Comparison of ENCODE assay signal across 17 cellular contexts in genomic region chr9:71901695-71902094, GRCh38. TPM values are rescaled to one million over a fixed set of nuclear protein-coding genes. Genes with fewer than 3 reads are reported as not detected.
DNase-seq lines count a peak whose midpoint lies in the region; ATAC-seq and TF ChIP-seq lines count a peak whose summit lies in the region.
"Had no signal": no experiment of that assay in that cellular context is flagged by ENCODE, and none has a peak within 500 bp of the region (broad histone marks: within the 10 kb centered on the region; RNA-seq: fewer than 3 reads in every experiment).

No MANE protein-coding gene starts in this region.

- H3K9me3 Mint-ChIP-seq in activated CD4-positive, alpha-beta T cell treated with anti-CD3 and anti-CD28 coated beads for 36 hours (ENCODE audit: low read depth): no peaks in the 10 kb centered on the region
- H3K9me3 Mint-ChIP-seq in activated T-helper 2 cell treated with anti-CD3 and anti-CD28 coated beads, Interferon-gamma antibody, Interleukin-2, Interleukin-4, amounts not matched to agents 10 μg/mL and 5 μg/mL and 100 μg/mL, durations not matched to agents 14 hours and 24 hours and 36 hours: no peaks in the 10 kb centered on the region
- no peaks in the 10 kb centered on the region for H3K9me3 Mint-ChIP-seq in natural killer cell

- no peak for TF ChIP-seq CTCF in HL-60 (IDR thresholded peaks at IDR 0.05; ENCODE audit: insufficient read depth, low read length)
- TF ChIP-seq CTCF in natural killer cell (IDR thresholded peaks at IDR 0.05): no peak

- peaks cover 63% of the 10 kb centered on the region for H3K4me1 Mint-ChIP-seq in activated CD4-positive, alpha-beta T cell treated with anti-CD3 and anti-CD28 coated beads for 36 hours
- peaks cover 71% of the 10 kb centered on the region for H3K4me1 Mint-ChIP-seq in activated T-helper 2 cell treated with anti-CD3 and anti-CD28 coated beads, Interferon-gamma antibody, Interleukin-2, Interleukin-4, amounts not matched to agents 10 μg/mL and 5 μg/mL and 100 μg/mL, durations not matched to agents 14 hours and 24 hours and 36 hours (ENCODE audit: low read depth)
- H3K4me1 Mint-ChIP-seq in natural killer cell: peaks cover 64 to 73% of the 10 kb centered on the region in 2 donors

- H3K4me3 Mint-ChIP-seq in activated CD4-positive, alpha-beta T cell treated with anti-CD3 and anti-CD28 coated beads for 36 hours: no peak overlapping the region
- H3K4me3 Mint-ChIP-seq in activated T-helper 2 cell treated with anti-CD3 and anti-CD28 coated beads, Interferon-gamma antibody, Interleukin-2, Interleukin-4, amounts not matched to agents 10 μg/mL and 5 μg/mL and 100 μg/mL, durations not matched to agents 14 hours and 24 hours and 36 hours (ENCODE audit: low read depth): peak overlapping the region; percentile 37
- H3K4me3 Mint-ChIP-seq in natural killer cell: peak overlapping the region; percentile 10

- intact Hi-C loops in activated CD4-positive, alpha-beta T cell treated with anti-CD3 and anti-CD28 coated beads for 36 hours (cut with DNase I, micrococcal nuclease): loop anchor here (1.0 to 5.0 kb wide), 3 partner anchors 9 to 94 kb away; no protein-coding TSS in a partner anchor
- intact Hi-C loops in activated T-helper 2 cell treated with anti-CD3 and anti-CD28 coated beads, Interferon-gamma antibody, Interleukin-2, Interleukin-4, amounts not matched to agents 10 μg/mL and 5 μg/mL and 100 μg/mL, durations not matched to agents 14 hours and 24 hours and 36 hours (cut with micrococcal nuclease): no loop called here
- intact Hi-C loops in natural killer cell (cut with micrococcal nuclease): no loop called here

- H3K4me3 ChIP-seq in HL-60 (replicated peaks; ENCODE audit: insufficient read depth, low read length): no peak overlapping the region
- H3K4me3 ChIP-seq: GM23248, transverse colon had no signal

- H3K27me3 ChIP-seq in HL-60 (ENCODE audit: insufficient read depth, poor library complexity, severe bottlenecking): no peaks in the 10 kb centered on the region
- H3K27me3 ChIP-seq: transverse colon had no signal

- CTCF ChIA-PET in activated CD4-positive, alpha-beta T cell treated with anti-CD3 and anti-CD28 coated beads for 36 hours (lab: Charles Lee): interaction anchor here (0.6 to 1.1 kb wide), 2 partner anchors 9 to 83 kb away, joined by 3 read pairs; partner anchors contain the start of gene ABHD17B

- H3K27ac ChIP-seq in HL-60 (replicated peaks): peak overlapping the region; percentile 96
- H3K27ac ChIP-seq: GM23248, transverse colon had no signal

- H3K36me3 Mint-ChIP-seq in activated CD4-positive, alpha-beta T cell treated with anti-CD3 and anti-CD28 coated beads for 36 hours (ENCODE audit: low read depth): peaks cover 6% of the 10 kb centered on the region
- peaks cover 33% of the 10 kb centered on the region for H3K36me3 Mint-ChIP-seq in activated T-helper 2 cell treated with anti-CD3 and anti-CD28 coated beads, Interferon-gamma antibody, Interleukin-2, Interleukin-4, amounts not matched to agents 10 μg/mL and 5 μg/mL and 100 μg/mL, durations not matched to agents 14 hours and 24 hours and 36 hours (ENCODE audit: low read depth)
- H3K36me3 Mint-ChIP-seq in natural killer cell: no peaks in the 10 kb centered on the region

- H3K27ac Mint-ChIP-seq in activated CD4-positive, alpha-beta T cell treated with anti-CD3 and anti-CD28 coated beads for 36 hours: peak overlapping the region; percentile 20
- peak overlapping the region; percentile 22 for H3K27ac Mint-ChIP-seq in activated T-helper 2 cell treated with anti-CD3 and anti-CD28 coated beads, Interferon-gamma antibody, Interleukin-2, Interleukin-4, amounts not matched to agents 10 μg/mL and 5 μg/mL and 100 μg/mL, durations not matched to agents 14 hours and 24 hours and 36 hours
- peak overlapping the region; percentile 67 to 68 for H3K27ac Mint-ChIP-seq in natural killer cell

- no peak for ATAC-seq in activated CD4-positive, alpha-beta T cell treated with anti-CD3 and anti-CD28 coated beads for 36 hours
- ATAC-seq in natural killer cell: no peak
- ATAC-seq in HG03039 (IDR thresholded peaks at IDR 0.05; ENCODE audit: unreplicated experiment): no peak
- ATAC-seq in GM19395 (IDR thresholded peaks at IDR 0.05; ENCODE audit: unreplicated experiment): no peak

- no peaks in the 10 kb centered on the region for H3K27me3 Mint-ChIP-seq in activated CD4-positive, alpha-beta T cell treated with anti-CD3 and anti-CD28 coated beads for 36 hours
- H3K27me3 Mint-ChIP-seq in activated T-helper 2 cell treated with anti-CD3 and anti-CD28 coated beads, Interferon-gamma antibody, Interleukin-2, Interleukin-4, amounts not matched to agents 10 μg/mL and 5 μg/mL and 100 μg/mL, durations not matched to agents 14 hours and 24 hours and 36 hours (ENCODE audit: low read depth): no peaks in the 10 kb centered on the region
- H3K27me3 Mint-ChIP-seq in natural killer cell (ENCODE audit: low read depth in 2 of 2): no peaks in the 10 kb centered on the region

- no peak for DNase-seq in activated CD4-positive, alpha-beta T cell treated with anti-CD3 and anti-CD28 coated beads for 36 hours
- DNase-seq in activated CD4-positive, alpha-beta T cell treated with anti-CD3 and anti-CD28 coated beads, Interleukin-2, amount 50 U/mL, for 48 hours: no peak
- DNase-seq in HL-60 (ENCODE audit: low read depth in 1 of 2, low spot score in 1 of 2) (no peak), natural killer cell (no peak), ecto neural progenitor cell (ENCODE audit: low spot score) (no peak)
- DNase-seq in activated T-helper 2 cell treated with anti-CD3 and anti-CD28 coated beads, Interferon-gamma antibody, Interleukin-2, Interleukin-4, amounts not matched to agents 10 μg/mL and 5 μg/mL and 100 μg/mL, durations not matched to agents 14 hours and 24 hours and 36 hours (ENCODE audit: low spot score): no peak
- DNase-seq: activated CD4-positive, CD25-positive, alpha-beta regulatory T cell treated with anti-CD3 and anti-CD28 coated beads, Interleukin-2, amount 50 U/mL, for 72 hours; DMS79; foreskin melanocyte; GM23248; islet precursor cell; NCI-H1048; NCI-H226; stimulated activated CD4-positive, alpha-beta T cell treated with anti-CD3 and anti-CD28 coated beads, Interleukin-15, amount 100 ng/mL, for 24 hours; transverse colon had no signal

- POLR2A ChIA-PET in activated CD4-positive, alpha-beta T cell treated with anti-CD3 and anti-CD28 coated beads for 36 hours (lab: Charles Lee): interaction anchor here (1.5 kb wide), 1 partner anchor 9 kb away, joined by 3 read pairs; the partner anchor contains the start of genes ABHD17B and C9orf85

RNA-seq across cellular contexts. Expression of gene ABHD17B, which starts 9.3 kb away (rescaled TPM):
- total RNA-seq in activated CD4-positive, alpha-beta T cell treated with anti-CD3 and anti-CD28 coated beads for 36 hours: 10 to 100 TPM in 1 of 2 experiments, 1 to 10 TPM in 1; 9.1 to 13.3 TPM
- total RNA-seq in activated T-helper 2 cell treated with anti-CD3 and anti-CD28 coated beads, Interferon-gamma antibody, Interleukin-2, Interleukin-4, amounts not matched to agents 10 μg/mL and 5 μg/mL and 100 μg/mL, durations not matched to agents 14 hours and 24 hours and 36 hours: 17.4 and 21.6 TPM in 2 replicates
- 10 to 100 TPM; 28.7 to 34.4 (median 30.3) TPM for total RNA-seq in natural killer cell

RNA-seq across cellular contexts. Expression of gene C9orf85, which starts 9.7 kb away (rescaled TPM):
- 10 to 100 TPM; 10.2 to 10.4 TPM for total RNA-seq in activated CD4-positive, alpha-beta T cell treated with anti-CD3 and anti-CD28 coated beads for 36 hours
- total RNA-seq in activated T-helper 2 cell treated with anti-CD3 and anti-CD28 coated beads, Interferon-gamma antibody, Interleukin-2, Interleukin-4, amounts not matched to agents 10 μg/mL and 5 μg/mL and 100 μg/mL, durations not matched to agents 14 hours and 24 hours and 36 hours: 8.3 and 9.8 TPM in 2 replicates
- total RNA-seq in natural killer cell: 10 to 100 TPM in 1 of 3 donors, 1 to 10 TPM in 2; 5.6 to 11.1 (median 9.2) TPM

Comparison
In these comparisons a context has a peak if more than half of its experiments do, and no peak if none do; other contexts are left out.
1. intact Hi-C loops: an anchor here in activated CD4-positive, alpha-beta T cell treated with anti-CD3 and anti-CD28 coated beads for 36 hours (1.0 to 5.0 kb wide); none called in activated T-helper 2 cell treated with anti-CD3 and anti-CD28 coated beads, Interferon-gamma antibody, Interleukin-2, Interleukin-4, amounts not matched to agents 10 μg/mL and 5 μg/mL and 100 μg/mL, durations not matched to agents 14 hours and 24 hours and 36 hours and natural killer cell.